ENCODE assay signal across 22 cellular contexts in the genomic region with DNA sequence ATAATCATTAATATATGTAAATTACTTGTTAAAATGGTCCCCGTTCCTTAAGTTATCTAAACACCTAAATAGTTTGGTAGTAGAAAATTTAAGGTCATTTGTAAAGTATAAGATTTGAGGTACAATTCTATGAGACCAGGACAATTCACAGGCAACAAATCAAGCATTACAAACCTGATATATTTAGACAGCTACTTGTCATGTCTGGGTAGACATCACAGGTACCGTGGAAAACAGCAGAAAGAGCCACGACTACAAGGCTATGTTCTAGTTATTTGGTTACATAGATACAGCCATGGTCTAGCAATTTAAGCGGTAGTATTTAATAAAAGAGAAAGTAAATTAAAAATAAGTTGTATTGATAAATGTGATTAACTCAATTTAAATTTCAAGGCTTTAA.
"Had no signal": no experiment of that assay in that cellular context is flagged by ENCODE, and none has a peak within 500 bp of the region (broad histone marks: within the 10 kb centered on the region; RNA-seq: fewer than 3 reads in every experiment).

No MANE protein-coding gene starts in this region.

- H3K4me3 ChIP-seq: pancreas, prostate gland, right lobe of liver, sigmoid colon, stomach, tibial artery, upper lobe of left lung, vagina had no signal

- H3K27ac ChIP-seq: neutrophil, pancreas, prostate gland, right lobe of liver, sigmoid colon, stomach, tibial artery, upper lobe of left lung, vagina had no signal

- H3K27me3 ChIP-seq: neutrophil, pancreas, right lobe of liver, sigmoid colon, stomach, tibial artery, upper lobe of left lung, vagina had no signal

- H3K36me3 ChIP-seq: neutrophil, pancreas, prostate gland, right lobe of liver, sigmoid colon, stomach, tibial artery, upper lobe of left lung, vagina had no signal

- DNase-seq: naive thymus-derived CD4-positive, alpha-beta T cell; natural killer cell; nucleus accumbens; pancreas; right cardiac atrium; right lobe of liver; sigmoid colon; small intestine; stimulated activated CD4-positive, alpha-beta T cell treated with anti-CD3 and anti-CD28 coated beads, Interleukin-15, amount 100 ng/mL, for 24 hours; stimulated activated CD4-positive, alpha-beta T cell treated with anti-CD3 and anti-CD28 coated beads, Interleukin-2, amount 100 ng/mL, for 24 hours; stimulated activated CD4-positive, alpha-beta T cell treated with anti-CD3 and anti-CD28 coated beads, Interleukin-2, amount 100 ng/mL, for 48 hours; stimulated activated CD4-positive, alpha-beta T cell treated with anti-CD3 and anti-CD28 coated beads, Interleukin-4, amount 100 ng/mL, for 24 hours; stimulated activated naive B cell treated with anti-CD40 and anti-IgM and Interleukin-4, amounts not matched to agents 10 μg/mL and 1 μg/mL and 100 μg/mL, for 72 hours; stimulated activated naive CD4-positive, alpha-beta T cell treated with Interleukin-2 at 50 U/mL for 16 hours; stomach; tibial artery; trophoblast cell; upper lobe of left lung had no signal

- FAIRE-seq: pancreas, urothelium cell line had no signal

- H3K9me3 ChIP-seq: neutrophil, pancreas, prostate gland, right lobe of liver, sigmoid colon, stomach, tibial artery, vagina had no signal

- H3K4me1 ChIP-seq: prostate gland, right lobe of liver, sigmoid colon, stomach, tibial artery, vagina had no signal
